In genomic region chr7:139654270-139655181, GRCh38 we compare ENCODE assay signal across 16 cellular contexts.
DNase-seq lines count a peak whose midpoint lies in the region; ATAC-seq, FAIRE-seq and TF ChIP-seq lines count a peak whose summit lies in the region.
"Had no signal": no experiment of that assay in that cellular context is flagged by ENCODE, and none has a peak within 500 bp of the region (broad histone marks: within the 10 kb centered on the region; RNA-seq: fewer than 3 reads in every experiment).

No MANE protein-coding gene starts in this region.

- 0 out of 3 replicates have a peak, but pooled peaks have one; percentile 47 for ATAC-seq in K562
- peak; percentile 59 for ATAC-seq in left lobe of liver
- no peak for ATAC-seq in HG03457 (IDR thresholded peaks at IDR 0.05; ENCODE audit: unreplicated experiment)
- ATAC-seq in HG02623 (IDR thresholded peaks at IDR 0.05; ENCODE audit: unreplicated experiment) = no peak
- ATAC-seq: left lung; stimulated activated naive CD8-positive, alpha-beta T cell treated with anti-CD3 and anti-CD28 coated beads, Interleukin-15, amount 100 ng/mL, for 72 hours had no signal

- H3K9me3 ChIP-seq in CD4-positive, alpha-beta memory T cell (ENCODE audit: control insufficient read depth in 1 of 2, low read length in 2 of 2) = no peaks in the 10 kb centered on the region
- H3K9me3 ChIP-seq in K562 (replicated peaks; ENCODE audit: control insufficient read depth, insufficient read depth, low read depth, low read length) = no peaks in the 10 kb centered on the region
- H3K9me3 ChIP-seq: left lung had no signal

- CTCF ChIA-PET in CD4-positive, alpha-beta memory T cell (lab: Charles Lee; ENCODE audit: partially characterized antibody) = interaction anchor here (0.8 to 1.7 kb wide), 2 partner anchors 8 to 10 kb away, joined by 3 to 9 read pairs; no protein-coding TSS in a partner anchor
- CTCF ChIA-PET in K562 (lab: Yijun Ruan, JAX; ENCODE audit: low intra/inter-chr PET ratio) = no interaction called here

- H3K4me3 Mint-ChIP-seq in CD4-positive, alpha-beta memory T cell = no peak overlapping the region
- H3K4me3 Mint-ChIP-seq: stimulated activated naive CD8-positive, alpha-beta T cell treated with anti-CD3 and anti-CD28 coated beads, Interleukin-15, amount 100 ng/mL, for 72 hours had no signal

- H3K27me3 Mint-ChIP-seq in CD4-positive, alpha-beta memory T cell = no peaks in the 10 kb centered on the region
- H3K27me3 Mint-ChIP-seq: naive B cell; stimulated activated naive CD8-positive, alpha-beta T cell treated with anti-CD3 and anti-CD28 coated beads, Interleukin-15, amount 100 ng/mL, for 72 hours had no signal

- H3K4me3 ChIP-seq in CD4-positive, alpha-beta memory T cell (ENCODE audit: low read length in 2 of 2) = no peak overlapping the region
- H3K4me3 ChIP-seq in K562 = no peak overlapping the region
- H3K4me3 ChIP-seq: left lung had no signal

- POLR2A ChIA-PET in CD4-positive, alpha-beta memory T cell (lab: Charles Lee; ENCODE audit: partially characterized antibody) = no interaction called here
- POLR2A ChIA-PET in K562 (lab: Yijun Ruan, JAX) = interaction anchor here (0.6 to 1.0 kb wide), 3 partner anchors 8 to 1331 kb away, joined by 3 read pairs; no protein-coding TSS in a partner anchor

- H3K4me1 Mint-ChIP-seq in CD4-positive, alpha-beta memory T cell = peaks cover 12 to 42% (median 26%) of the 10 kb centered on the region in 4 donors

- intact Hi-C loops in CD4-positive, alpha-beta memory T cell (cut with micrococcal nuclease) = no loop called here
- intact Hi-C loops in K562 (cut with micrococcal nuclease) = no loop called here

- H3K27ac ChIP-seq in CD4-positive, alpha-beta memory T cell (ENCODE audit: low read depth, low read length) = no peak overlapping the region
- no peak overlapping the region for H3K27ac ChIP-seq in K562 (ENCODE audit: extremely low read depth, low read depth, low read length)

- H3K9me3 Mint-ChIP-seq in CD4-positive, alpha-beta memory T cell = no peaks in the 10 kb centered on the region
- H3K9me3 Mint-ChIP-seq: naive B cell; stimulated activated naive CD8-positive, alpha-beta T cell treated with anti-CD3 and anti-CD28 coated beads, Interleukin-15, amount 100 ng/mL, for 72 hours had no signal

- H2AFZ ChIP-seq in K562 (ENCODE audit: low read depth, low read length) = no peak overlapping the region

- peaks cover 3 to 11% of the 10 kb centered on the region in 2 donors for H3K36me3 Mint-ChIP-seq in CD4-positive, alpha-beta memory T cell
- H3K36me3 Mint-ChIP-seq: naive B cell had no signal

- H3K27me3 ChIP-seq in CD4-positive, alpha-beta memory T cell (ENCODE audit: insufficient read depth, low read length) = no peaks in the 10 kb centered on the region
- H3K27me3 ChIP-seq in K562 (ENCODE audit: control insufficient read depth in 2 of 2, insufficient read depth in 2 of 2, low read length in 2 of 2) = peaks cover 0 to 5% of the 10 kb centered on the region in 2 experiments; a peak in 1 of 5 replicates
- H3K27me3 ChIP-seq: left lung had no signal

- WGBS in K562 (ENCODE audit: insufficient coverage, low coverage, missing lambda C conversion rate) = 40% methylated on average over 14 of the region's 14 CpGs

- H3K79me2 ChIP-seq in K562 (ENCODE audit: control insufficient read depth, insufficient read depth, low read length) = no peaks in the 10 kb centered on the region

- no peaks in the 10 kb centered on the region for H3K9me1 ChIP-seq in K562 (ENCODE audit: control insufficient read depth, insufficient read depth, low read length)

- no peak for TF ChIP-seq POLR2A in K562 (conservative IDR thresholded peaks at IDR 0.05)

- no peak for DNase-seq in CD4-positive, alpha-beta memory T cell
- no peak for DNase-seq in K562 (ENCODE audit: extremely low read depth in 1 of 4, low spot score in 3 of 4)
- DNase-seq in left lobe of liver (ENCODE audit: low spot score) = no peak
- peak; percentile 3 for DNase-seq in retina
- no peak for DNase-seq in DMS153 (lab: John Stamatoyannopoulos, UW)
- no peak for DNase-seq in NCI-H2227 (lab: John Stamatoyannopoulos, UW; ENCODE audit: unreplicated experiment)
- DNase-seq: activated CD4-positive, CD25-positive, alpha-beta regulatory T cell treated with anti-CD3 and anti-CD28 coated beads, Interleukin-2, amount 50 U/mL, for 72 hours; activated naive CD4-positive, alpha-beta T cell; DMS 273 treated with DMSO at 0.1 percent for 48 hours; HCEC 1CT; left lung; naive B cell; SHP77 treated with DMSO at 0.1 percent for 48 hours; stimulated activated naive CD8-positive, alpha-beta T cell treated with anti-CD3 and anti-CD28 coated beads, Interleukin-15, amount 100 ng/mL, for 72 hours had no signal

- H3K4me1 ChIP-seq in CD4-positive, alpha-beta memory T cell (ENCODE audit: insufficient read depth, low read length) = peaks cover 4% of the 10 kb centered on the region
- peaks cover 0 to 8% of the 10 kb centered on the region in 2 experiments; a peak in 2 of 5 replicates for H3K4me1 ChIP-seq in K562 (replicated peaks in 1 of 2; ENCODE audit: control insufficient read depth in 2 of 2, insufficient read depth in 2 of 2, low read length in 2 of 2)

- no peak overlapping the region for H3K4me2 ChIP-seq in K562 (ENCODE audit: insufficient read depth, low read length)

- no peak overlapping the region for H3K9ac ChIP-seq in K562 (ENCODE audit: insufficient read depth in 1 of 2, low read depth in 2 of 2, low read length in 2 of 2)

- peak; percentile 37 for FAIRE-seq in K562 (lab: Jason Lieb, UNC)

- TF ChIP-seq EP300 in K562 (IDR thresholded peaks at IDR 0.05; ENCODE audit: low read length) = no peak

- no TSS peak for BruUV-seq in K562 (replicated peaks; lab: Mats Ljungman, UMichigan)

- in situ Hi-C loops in K562 (cut with MboI) = no loop called here

- no peak for TF ChIP-seq RAD21 in K562 (CRISPR knock-in tag; conservative IDR thresholded peaks at IDR 0.05 in 1 of 2, IDR thresholded peaks at IDR 0.05 in 1 of 2)

- H3K36me3 ChIP-seq in CD4-positive, alpha-beta memory T cell (ENCODE audit: insufficient read depth, low read length) = no peaks in the 10 kb centered on the region
- no peaks in the 10 kb centered on the region for H3K36me3 ChIP-seq in K562 (ENCODE audit: control insufficient read depth, insufficient read depth, low read length)

- no peaks in the 10 kb centered on the region for H4K20me1 ChIP-seq in K562 (replicated peaks; ENCODE audit: control insufficient read depth, insufficient read depth, low read length)

- no peak for TF ChIP-seq CTCF in K562 (IDR thresholded peaks at IDR 0.05 in 2 of 3, conservative IDR thresholded peaks at IDR 0.05 in 1 of 3; ENCODE audit: insufficient read depth in 2 of 3, low read depth in 1 of 3, low read length in 3 of 3)

- H3K27ac Mint-ChIP-seq in CD4-positive, alpha-beta memory T cell = peak overlapping the region in 4 of 7 donors; percentile 20 to 65 (median 48)

TF ChIP-seq in K562, 482 proteins besides CTCF, POLR2A, EP300 and RAD21 (continues in another document):
- TF ChIP-seq PATZ1 (CRISPR knock-in tag; IDR thresholded peaks at IDR 0.05; ENCODE audit: borderline replicate concordance) (no peak), CEBPG (CRISPR knock-in tag; IDR thresholded peaks at IDR 0.05) (no peak), CEBPG (tag; conservative IDR thresholded peaks at IDR 0.05 in 1 of 2, IDR thresholded peaks at IDR 0.05 in 1 of 2) (no peak), LEF1 (IDR thresholded peaks at IDR 0.05) (no peak), ZNF592 (IDR thresholded peaks at IDR 0.05) (peak; percentile 63; the same call in 1 of the 2 replicates), SAFB2 (IDR thresholded peaks at IDR 0.05; ENCODE audit: borderline replicate concordance, low read depth, low read length, severe bottlenecking) (no peak)

Comparison
In these comparisons a context has a peak if more than half of its experiments do, and no peak if none do; other contexts are left out.
1. ATAC-seq: peak in K562 (single experiment) and left lobe of liver (single experiment); none in HG03457 (single experiment) and HG02623 (single experiment).